In genomic region chr6:131172237-131172636, GRCh38 we compare ENCODE assay signal across 18 cellular contexts.
"Had no signal": no experiment of that assay in that cellular context is flagged by ENCODE, and none has a peak within 500 bp of the region (broad histone marks: within the 10 kb centered on the region; RNA-seq: fewer than 3 reads in every experiment).

No MANE protein-coding gene starts in this region.

- H3K9me3 Mint-ChIP-seq: activated T-cell treated with anti-CD3 and anti-CD28 coated beads, Interleukin-2, amount 50 U/mL, for 24 hours; central memory CD8-positive, alpha-beta T cell; dendritic cell treated with granulocyte-macrophage colony-stimulating factor and Interleukin-4, amounts not matched to agents 40 ng/mL and 50 ng/mL, for 4 days; effector memory CD8-positive, alpha-beta T cell; stimulated activated naive CD8-positive, alpha-beta T cell treated with anti-CD3 and anti-CD28 coated beads, Interleukin-15, amount 100 ng/mL, for 72 hours had no signal

- H3K27ac Mint-ChIP-seq: activated CD8-positive, alpha-beta memory T cell treated with anti-CD3 and anti-CD28 coated beads, Interleukin-2, amount 10 ng/mL, durations not matched to agents 7 days and 5 days; activated naive CD8-positive, alpha-beta T cell; activated T-cell treated with anti-CD3 and anti-CD28 coated beads, Interleukin-2, amount 50 U/mL, for 24 hours; dendritic cell treated with granulocyte-macrophage colony-stimulating factor and Interleukin-4, amounts not matched to agents 40 ng/mL and 50 ng/mL, for 4 days; effector memory CD8-positive, alpha-beta T cell; stimulated activated naive CD8-positive, alpha-beta T cell treated with anti-CD3 and anti-CD28 coated beads, Interleukin-15, amount 100 ng/mL, for 72 hours had no signal

- H3K9me3 ChIP-seq: ascending aorta, psoas muscle, testis had no signal

- H3K4me3 Mint-ChIP-seq: activated CD8-positive, alpha-beta memory T cell treated with anti-CD3 and anti-CD28 coated beads, Interleukin-2, amount 10 ng/mL, durations not matched to agents 7 days and 5 days; activated naive CD8-positive, alpha-beta T cell; activated T-cell treated with anti-CD3 and anti-CD28 coated beads, Interleukin-2, amount 50 U/mL, for 24 hours; central memory CD8-positive, alpha-beta T cell; dendritic cell treated with granulocyte-macrophage colony-stimulating factor and Interleukin-4, amounts not matched to agents 40 ng/mL and 50 ng/mL, for 4 days; effector memory CD8-positive, alpha-beta T cell; stimulated activated naive CD8-positive, alpha-beta T cell treated with anti-CD3 and anti-CD28 coated beads, Interleukin-15, amount 100 ng/mL, for 72 hours had no signal

- DNase-seq: activated CD4-positive, alpha-beta T cell treated with anti-CD3 and anti-CD28 coated beads, Interleukin-2, amount 50 U/mL, for 4 hours; activated CD8-positive, alpha-beta memory T cell treated with anti-CD3 and anti-CD28 coated beads, Interleukin-2, amount 10 ng/mL, durations not matched to agents 7 days and 5 days; activated effector memory CD4-positive, alpha-beta T cell treated with anti-CD3 and anti-CD28 coated beads, Interleukin-2, amount 50 U/mL, for 16 hours; activated T-cell treated with anti-CD3 and anti-CD28 coated beads, Interleukin-2, amount 50 U/mL, for 24 hours; effector memory CD8-positive, alpha-beta T cell; erythroblast; foreskin melanocyte; head of caudate nucleus; left ventricle myocardium superior; psoas muscle; stimulated activated CD4-positive, alpha-beta T cell treated with anti-CD3 and anti-CD28 coated beads, Interleukin-4, amount 100 ng/mL, for 1 hour; stimulated activated CD8-positive, alpha-beta memory T cell treated with anti-CD3 and anti-CD28 coated beads, Interleukin-4, amount 100 ng/mL, for 48 hours; stimulated activated naive CD8-positive, alpha-beta T cell treated with anti-CD3 and anti-CD28 coated beads, Interleukin-15, amount 100 ng/mL, for 72 hours; testis had no signal

- H3K27me3 ChIP-seq: ascending aorta, testis had no signal

- H3K4me3 ChIP-seq: ascending aorta, psoas muscle, testis had no signal

- H3K27ac ChIP-seq: ascending aorta, psoas muscle had no signal

- H3K4me1 Mint-ChIP-seq: activated CD8-positive, alpha-beta memory T cell treated with anti-CD3 and anti-CD28 coated beads, Interleukin-2, amount 10 ng/mL, durations not matched to agents 7 days and 5 days; central memory CD8-positive, alpha-beta T cell; stimulated activated naive CD8-positive, alpha-beta T cell treated with anti-CD3 and anti-CD28 coated beads, Interleukin-15, amount 100 ng/mL, for 72 hours had no signal

- H3K4me1 ChIP-seq: ascending aorta, psoas muscle had no signal

- H3K27me3 Mint-ChIP-seq: activated CD8-positive, alpha-beta memory T cell treated with anti-CD3 and anti-CD28 coated beads, Interleukin-2, amount 10 ng/mL, durations not matched to agents 7 days and 5 days; activated naive CD8-positive, alpha-beta T cell; activated T-cell treated with anti-CD3 and anti-CD28 coated beads, Interleukin-2, amount 50 U/mL, for 24 hours; central memory CD8-positive, alpha-beta T cell; dendritic cell treated with granulocyte-macrophage colony-stimulating factor and Interleukin-4, amounts not matched to agents 40 ng/mL and 50 ng/mL, for 4 days; effector memory CD8-positive, alpha-beta T cell; stimulated activated naive CD8-positive, alpha-beta T cell treated with anti-CD3 and anti-CD28 coated beads, Interleukin-15, amount 100 ng/mL, for 72 hours had no signal
